Comparison of ENCODE assay signal across 1 cellular context in the genomic region with DNA sequence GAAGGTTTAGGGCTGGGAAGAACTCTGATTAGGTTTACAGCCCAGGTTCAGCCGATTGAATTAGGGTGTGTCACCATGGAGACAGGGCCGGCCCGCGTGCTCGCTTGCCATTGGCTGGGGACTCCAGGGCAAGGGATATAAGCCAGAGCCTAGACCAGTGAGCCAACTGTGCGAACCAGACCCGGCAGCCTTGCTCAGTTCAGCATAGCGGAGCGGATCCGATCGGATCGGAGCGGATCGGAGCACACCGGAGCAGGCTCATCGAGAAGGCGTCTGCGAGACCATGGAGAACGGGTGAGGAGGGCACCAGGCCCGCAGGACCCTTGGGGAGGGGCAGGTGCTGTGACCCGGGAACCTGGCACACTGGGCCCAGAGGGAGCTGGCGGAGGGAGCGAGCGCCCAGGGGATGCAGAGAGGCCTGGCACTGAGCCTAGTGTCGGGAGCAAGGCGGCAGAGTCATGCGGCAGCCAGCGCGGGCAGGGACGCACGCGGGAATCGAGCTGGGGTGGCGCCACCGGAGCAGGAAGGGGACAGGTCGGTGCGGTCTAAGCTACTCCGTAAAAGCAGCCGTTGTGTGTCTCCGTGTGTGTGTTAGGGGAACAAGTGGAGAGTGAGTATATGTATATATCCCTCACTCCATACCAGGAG.
TF ChIP-seq lines count a peak whose summit lies in the region.

A gene (plus strand): TSS at position 165 of the 648 bp plus-strand sequence. CDS start 119 bp downstream, at position 284.

TF ChIP-seq in K562, 482 proteins besides CTCF, POLR2A, EP300 and RAD21 (continues in another document):
- TF ChIP-seq, protein P1, sequence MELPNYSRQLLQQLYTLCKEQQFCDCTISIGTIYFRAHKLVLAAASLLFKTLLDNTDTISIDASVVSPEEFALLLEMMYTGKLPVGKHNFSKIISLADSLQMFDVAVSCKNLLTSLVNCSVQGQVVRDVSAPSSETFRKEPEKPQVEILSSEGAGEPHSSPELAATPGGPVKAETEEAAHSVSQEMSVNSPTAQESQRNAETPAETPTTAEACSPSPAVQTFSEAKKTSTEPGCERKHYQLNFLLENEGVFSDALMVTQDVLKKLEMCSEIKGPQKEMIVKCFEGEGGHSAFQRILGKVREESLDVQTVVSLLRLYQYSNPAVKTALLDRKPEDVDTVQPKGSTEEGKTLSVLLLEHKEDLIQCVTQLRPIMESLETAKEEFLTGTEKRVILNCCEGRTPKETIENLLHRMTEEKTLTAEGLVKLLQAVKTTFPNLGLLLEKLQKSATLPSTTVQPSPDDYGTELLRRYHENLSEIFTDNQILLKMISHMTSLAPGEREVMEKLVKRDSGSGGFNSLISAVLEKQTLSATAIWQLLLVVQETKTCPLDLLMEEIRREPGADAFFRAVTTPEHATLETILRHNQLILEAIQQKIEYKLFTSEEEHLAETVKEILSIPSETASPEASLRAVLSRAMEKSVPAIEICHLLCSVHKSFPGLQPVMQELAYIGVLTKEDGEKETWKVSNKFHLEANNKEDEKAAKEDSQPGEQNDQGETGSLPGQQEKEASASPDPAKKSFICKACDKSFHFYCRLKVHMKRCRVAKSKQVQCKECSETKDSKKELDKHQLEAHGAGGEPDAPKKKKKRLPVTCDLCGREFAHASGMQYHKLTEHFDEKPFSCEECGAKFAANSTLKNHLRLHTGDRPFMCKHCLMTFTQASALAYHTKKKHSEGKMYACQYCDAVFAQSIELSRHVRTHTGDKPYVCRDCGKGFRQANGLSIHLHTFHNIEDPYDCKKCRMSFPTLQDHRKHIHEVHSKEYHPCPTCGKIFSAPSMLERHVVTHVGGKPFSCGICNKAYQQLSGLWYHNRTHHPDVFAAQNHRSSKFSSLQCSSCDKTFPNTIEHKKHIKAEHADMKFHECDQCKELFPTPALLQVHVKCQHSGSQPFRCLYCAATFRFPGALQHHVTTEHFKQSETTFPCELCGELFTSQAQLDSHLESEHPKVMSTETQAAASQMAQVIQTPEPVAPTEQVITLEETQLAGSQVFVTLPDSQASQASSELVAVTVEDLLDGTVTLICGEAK (IDR thresholded peaks at IDR 0.05) = peak; percentile 18; the same call in 1 of the 2 replicates
- TF ChIP-seq, protein P1 (CRISPR knock-in tag; IDR thresholded peaks at IDR 0.05) = no peak
- TF ChIP-seq ZNF707 (CRISPR knock-in tag; conservative IDR thresholded peaks at IDR 0.05) (no peak), ELF2 (CRISPR knock-in tag; IDR thresholded peaks at IDR 0.05) (no peak), SREBF1 (IDR thresholded peaks at IDR 0.05; ENCODE audit: borderline replicate concordance, low read depth, low read length) (no peak), SIRT6 (IDR thresholded peaks at IDR 0.05; ENCODE audit: low read depth, low read length) (no peak), EZH2 (IDR thresholded peaks at IDR 0.05; ENCODE audit: borderline replicate concordance, low read depth, low read length) (no peak), ZNF217 (CRISPR knock-in tag; IDR thresholded peaks at IDR 0.05) (no peak), LARP7 (IDR thresholded peaks at IDR 0.05) (0 out of 2 replicates have a peak, but pooled peaks have one; percentile 69), MED1 (CRISPR knock-in tag; IDR thresholded peaks at IDR 0.05; ENCODE audit: borderline replicate concordance) (no peak), SRSF7 (optimal IDR thresholded peaks at IDR 0.05; ENCODE audit: low read depth, low read length) (no peak), NBN (IDR thresholded peaks at IDR 0.05; ENCODE audit: low read depth) (no peak; the same call in 1 of the 2 replicates), POLR2H (tag; IDR thresholded peaks at IDR 0.05; ENCODE audit: low read depth) (peak; percentile 92), TOE1 (IDR thresholded peaks at IDR 0.05; ENCODE audit: borderline replicate concordance) (no peak), TOE1 (CRISPR knock-in tag; IDR thresholded peaks at IDR 0.05; ENCODE audit: borderline replicate concordance, low read depth) (no peak), FOXK1 (CRISPR knock-in tag; IDR thresholded peaks at IDR 0.05; ENCODE audit: borderline replicate concordance) (no peak), MYBL2 (IDR thresholded peaks at IDR 0.05; ENCODE audit: low read depth) (no peak), MYBL2 (CRISPR knock-in tag; IDR thresholded peaks at IDR 0.05; ENCODE audit: borderline replicate concordance) (no peak), NR2C1 (IDR thresholded peaks at IDR 0.05) (no peak), NR2C1 (tag; IDR thresholded peaks at IDR 0.05) (no peak), NCOA4 (IDR thresholded peaks at IDR 0.05; ENCODE audit: partially characterized antibody) (peak; percentile 22), KLF13 (tag; IDR thresholded peaks at IDR 0.05; ENCODE audit: borderline replicate concordance, low read depth) (no peak), RBM17 (IDR thresholded peaks at IDR 0.05; ENCODE audit: borderline replicate concordance, low read depth, low read length) (no peak), DMBX1 (CRISPR knock-in tag; IDR thresholded peaks at IDR 0.05; ENCODE audit: borderline replicate concordance) (no peak), SMAD4 (CRISPR knock-in tag; conservative IDR thresholded peaks at IDR 0.05) (no peak), FOXK2 (conservative IDR thresholded peaks at IDR 0.05 in 1 of 2, IDR thresholded peaks at IDR 0.05 in 1 of 2; ENCODE audit: low read depth in 2 of 2) (no peak), TBL1XR1 (IDR thresholded peaks at IDR 0.05; ENCODE audit: low read length in 2 of 2) (no peak)
- TF ChIP-seq, protein P2, sequence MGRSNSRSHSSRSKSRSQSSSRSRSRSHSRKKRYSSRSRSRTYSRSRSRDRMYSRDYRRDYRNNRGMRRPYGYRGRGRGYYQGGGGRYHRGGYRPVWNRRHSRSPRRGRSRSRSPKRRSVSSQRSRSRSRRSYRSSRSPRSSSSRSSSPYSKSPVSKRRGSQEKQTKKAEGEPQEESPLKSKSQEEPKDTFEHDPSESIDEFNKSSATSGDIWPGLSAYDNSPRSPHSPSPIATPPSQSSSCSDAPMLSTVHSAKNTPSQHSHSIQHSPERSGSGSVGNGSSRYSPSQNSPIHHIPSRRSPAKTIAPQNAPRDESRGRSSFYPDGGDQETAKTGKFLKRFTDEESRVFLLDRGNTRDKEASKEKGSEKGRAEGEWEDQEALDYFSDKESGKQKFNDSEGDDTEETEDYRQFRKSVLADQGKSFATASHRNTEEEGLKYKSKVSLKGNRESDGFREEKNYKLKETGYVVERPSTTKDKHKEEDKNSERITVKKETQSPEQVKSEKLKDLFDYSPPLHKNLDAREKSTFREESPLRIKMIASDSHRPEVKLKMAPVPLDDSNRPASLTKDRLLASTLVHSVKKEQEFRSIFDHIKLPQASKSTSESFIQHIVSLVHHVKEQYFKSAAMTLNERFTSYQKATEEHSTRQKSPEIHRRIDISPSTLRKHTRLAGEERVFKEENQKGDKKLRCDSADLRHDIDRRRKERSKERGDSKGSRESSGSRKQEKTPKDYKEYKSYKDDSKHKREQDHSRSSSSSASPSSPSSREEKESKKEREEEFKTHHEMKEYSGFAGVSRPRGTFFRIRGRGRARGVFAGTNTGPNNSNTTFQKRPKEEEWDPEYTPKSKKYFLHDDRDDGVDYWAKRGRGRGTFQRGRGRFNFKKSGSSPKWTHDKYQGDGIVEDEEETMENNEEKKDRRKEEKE (IDR thresholded peaks at IDR 0.05; ENCODE audit: borderline replicate concordance in 1 of 2, control insufficient read depth in 1 of 2, low read depth in 2 of 2, low read length in 1 of 2) = no peak
- TF ChIP-seq, protein P3, sequence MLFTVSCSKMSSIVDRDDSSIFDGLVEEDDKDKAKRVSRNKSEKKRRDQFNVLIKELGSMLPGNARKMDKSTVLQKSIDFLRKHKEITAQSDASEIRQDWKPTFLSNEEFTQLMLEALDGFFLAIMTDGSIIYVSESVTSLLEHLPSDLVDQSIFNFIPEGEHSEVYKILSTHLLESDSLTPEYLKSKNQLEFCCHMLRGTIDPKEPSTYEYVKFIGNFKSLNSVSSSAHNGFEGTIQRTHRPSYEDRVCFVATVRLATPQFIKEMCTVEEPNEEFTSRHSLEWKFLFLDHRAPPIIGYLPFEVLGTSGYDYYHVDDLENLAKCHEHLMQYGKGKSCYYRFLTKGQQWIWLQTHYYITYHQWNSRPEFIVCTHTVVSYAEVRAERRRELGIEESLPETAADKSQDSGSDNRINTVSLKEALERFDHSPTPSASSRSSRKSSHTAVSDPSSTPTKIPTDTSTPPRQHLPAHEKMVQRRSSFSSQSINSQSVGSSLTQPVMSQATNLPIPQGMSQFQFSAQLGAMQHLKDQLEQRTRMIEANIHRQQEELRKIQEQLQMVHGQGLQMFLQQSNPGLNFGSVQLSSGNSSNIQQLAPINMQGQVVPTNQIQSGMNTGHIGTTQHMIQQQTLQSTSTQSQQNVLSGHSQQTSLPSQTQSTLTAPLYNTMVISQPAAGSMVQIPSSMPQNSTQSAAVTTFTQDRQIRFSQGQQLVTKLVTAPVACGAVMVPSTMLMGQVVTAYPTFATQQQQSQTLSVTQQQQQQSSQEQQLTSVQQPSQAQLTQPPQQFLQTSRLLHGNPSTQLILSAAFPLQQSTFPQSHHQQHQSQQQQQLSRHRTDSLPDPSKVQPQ (CRISPR knock-in tag; IDR thresholded peaks at IDR 0.05; ENCODE audit: borderline replicate concordance) = no peak
- TF ChIP-seq, protein P4, sequence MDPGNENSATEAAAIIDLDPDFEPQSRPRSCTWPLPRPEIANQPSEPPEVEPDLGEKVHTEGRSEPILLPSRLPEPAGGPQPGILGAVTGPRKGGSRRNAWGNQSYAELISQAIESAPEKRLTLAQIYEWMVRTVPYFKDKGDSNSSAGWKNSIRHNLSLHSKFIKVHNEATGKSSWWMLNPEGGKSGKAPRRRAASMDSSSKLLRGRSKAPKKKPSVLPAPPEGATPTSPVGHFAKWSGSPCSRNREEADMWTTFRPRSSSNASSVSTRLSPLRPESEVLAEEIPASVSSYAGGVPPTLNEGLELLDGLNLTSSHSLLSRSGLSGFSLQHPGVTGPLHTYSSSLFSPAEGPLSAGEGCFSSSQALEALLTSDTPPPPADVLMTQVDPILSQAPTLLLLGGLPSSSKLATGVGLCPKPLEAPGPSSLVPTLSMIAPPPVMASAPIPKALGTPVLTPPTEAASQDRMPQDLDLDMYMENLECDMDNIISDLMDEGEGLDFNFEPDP (CRISPR knock-in tag; IDR thresholded peaks at IDR 0.05) = 0 out of 2 replicates have a peak, but pooled peaks have one; percentile 11
- TF ChIP-seq, protein P5, sequence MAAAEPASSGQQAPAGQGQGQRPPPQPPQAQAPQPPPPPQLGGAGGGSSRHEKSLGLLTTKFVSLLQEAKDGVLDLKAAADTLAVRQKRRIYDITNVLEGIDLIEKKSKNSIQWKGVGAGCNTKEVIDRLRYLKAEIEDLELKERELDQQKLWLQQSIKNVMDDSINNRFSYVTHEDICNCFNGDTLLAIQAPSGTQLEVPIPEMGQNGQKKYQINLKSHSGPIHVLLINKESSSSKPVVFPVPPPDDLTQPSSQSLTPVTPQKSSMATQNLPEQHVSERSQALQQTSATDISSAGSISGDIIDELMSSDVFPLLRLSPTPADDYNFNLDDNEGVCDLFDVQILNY (CRISPR knock-in tag; IDR thresholded peaks at IDR 0.05) = no peak
- TF ChIP-seq, protein P6, sequence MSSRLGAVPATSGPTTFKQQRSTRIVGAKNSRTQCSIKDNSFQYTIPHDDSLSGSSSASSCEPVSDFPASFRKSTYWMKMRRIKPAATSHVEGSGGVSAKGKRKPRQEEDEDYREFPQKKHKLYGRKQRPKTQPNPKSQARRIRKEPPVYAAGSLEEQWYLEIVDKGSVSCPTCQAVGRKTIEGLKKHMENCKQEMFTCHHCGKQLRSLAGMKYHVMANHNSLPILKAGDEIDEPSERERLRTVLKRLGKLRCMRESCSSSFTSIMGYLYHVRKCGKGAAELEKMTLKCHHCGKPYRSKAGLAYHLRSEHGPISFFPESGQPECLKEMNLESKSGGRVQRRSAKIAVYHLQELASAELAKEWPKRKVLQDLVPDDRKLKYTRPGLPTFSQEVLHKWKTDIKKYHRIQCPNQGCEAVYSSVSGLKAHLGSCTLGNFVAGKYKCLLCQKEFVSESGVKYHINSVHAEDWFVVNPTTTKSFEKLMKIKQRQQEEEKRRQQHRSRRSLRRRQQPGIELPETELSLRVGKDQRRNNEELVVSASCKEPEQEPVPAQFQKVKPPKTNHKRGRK (tag; IDR thresholded peaks at IDR 0.05) = no peak
- TF ChIP-seq, protein P7, sequence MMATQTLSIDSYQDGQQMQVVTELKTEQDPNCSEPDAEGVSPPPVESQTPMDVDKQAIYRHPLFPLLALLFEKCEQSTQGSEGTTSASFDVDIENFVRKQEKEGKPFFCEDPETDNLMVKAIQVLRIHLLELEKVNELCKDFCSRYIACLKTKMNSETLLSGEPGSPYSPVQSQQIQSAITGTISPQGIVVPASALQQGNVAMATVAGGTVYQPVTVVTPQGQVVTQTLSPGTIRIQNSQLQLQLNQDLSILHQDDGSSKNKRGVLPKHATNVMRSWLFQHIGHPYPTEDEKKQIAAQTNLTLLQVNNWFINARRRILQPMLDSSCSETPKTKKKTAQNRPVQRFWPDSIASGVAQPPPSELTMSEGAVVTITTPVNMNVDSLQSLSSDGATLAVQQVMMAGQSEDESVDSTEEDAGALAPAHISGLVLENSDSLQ (IDR thresholded peaks at IDR 0.05) = no peak; the same call in 1 of the 2 replicates
- TF ChIP-seq, protein P8, sequence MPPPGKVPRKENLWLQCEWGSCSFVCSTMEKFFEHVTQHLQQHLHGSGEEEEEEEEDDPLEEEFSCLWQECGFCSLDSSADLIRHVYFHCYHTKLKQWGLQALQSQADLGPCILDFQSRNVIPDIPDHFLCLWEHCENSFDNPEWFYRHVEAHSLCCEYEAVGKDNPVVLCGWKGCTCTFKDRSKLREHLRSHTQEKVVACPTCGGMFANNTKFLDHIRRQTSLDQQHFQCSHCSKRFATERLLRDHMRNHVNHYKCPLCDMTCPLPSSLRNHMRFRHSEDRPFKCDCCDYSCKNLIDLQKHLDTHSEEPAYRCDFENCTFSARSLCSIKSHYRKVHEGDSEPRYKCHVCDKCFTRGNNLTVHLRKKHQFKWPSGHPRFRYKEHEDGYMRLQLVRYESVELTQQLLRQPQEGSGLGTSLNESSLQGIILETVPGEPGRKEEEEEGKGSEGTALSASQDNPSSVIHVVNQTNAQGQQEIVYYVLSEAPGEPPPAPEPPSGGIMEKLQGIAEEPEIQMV (tag; conservative IDR thresholded peaks at IDR 0.05; ENCODE audit: low read depth) = no peak
